ENCODE assay signal across 1 cellular context in the genomic region with DNA sequence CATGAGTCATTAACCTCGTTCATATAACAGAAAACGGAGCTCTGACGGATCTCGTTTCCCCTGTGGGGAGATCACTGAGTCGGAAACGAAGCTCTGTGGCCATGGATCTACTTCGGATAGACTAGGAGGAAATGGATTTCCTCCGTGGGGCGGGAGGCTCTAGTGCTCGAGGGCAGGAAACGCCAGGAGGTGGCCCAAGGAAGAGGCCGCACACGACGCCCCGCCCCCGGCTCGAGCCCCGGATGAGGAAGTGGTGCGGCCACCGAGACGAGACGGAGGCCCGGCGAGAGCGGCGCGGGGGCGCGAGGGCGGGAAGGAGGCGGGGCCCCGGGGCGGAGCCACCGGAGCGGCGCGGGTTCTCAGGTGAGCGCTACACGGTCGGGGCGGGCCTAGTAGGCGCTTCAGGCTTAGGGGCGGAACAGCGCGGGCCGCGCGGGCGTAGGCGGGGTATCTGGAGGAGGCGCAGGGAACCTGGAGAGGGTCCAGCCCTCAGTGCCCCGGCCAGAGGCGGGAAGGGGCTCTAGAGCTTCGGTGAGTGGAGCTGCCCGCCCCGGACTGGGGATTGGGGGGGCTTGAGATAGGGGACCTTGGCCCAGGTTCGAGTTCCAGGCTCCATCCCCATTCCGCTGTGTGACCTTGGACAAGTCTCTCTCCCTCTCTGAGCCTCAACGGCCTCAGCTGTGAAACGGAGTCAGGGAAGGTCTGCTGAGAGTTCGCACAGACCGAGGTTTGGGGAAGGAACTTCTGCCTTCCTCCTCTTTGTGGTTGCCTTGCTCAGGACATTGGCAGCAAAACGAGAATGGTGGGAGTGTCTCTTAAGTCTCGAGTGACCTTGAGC.
TF ChIP-seq lines count a peak whose summit lies in the region.

A gene (plus strand): TSS at position 386 of the 838 bp plus-strand sequence. CDS start 903 bp downstream, outside the sequence.

TF ChIP-seq in K562, 482 proteins besides CTCF, POLR2A, EP300 and RAD21 (continued from another document and continues in another):
- TF ChIP-seq, protein P1, sequence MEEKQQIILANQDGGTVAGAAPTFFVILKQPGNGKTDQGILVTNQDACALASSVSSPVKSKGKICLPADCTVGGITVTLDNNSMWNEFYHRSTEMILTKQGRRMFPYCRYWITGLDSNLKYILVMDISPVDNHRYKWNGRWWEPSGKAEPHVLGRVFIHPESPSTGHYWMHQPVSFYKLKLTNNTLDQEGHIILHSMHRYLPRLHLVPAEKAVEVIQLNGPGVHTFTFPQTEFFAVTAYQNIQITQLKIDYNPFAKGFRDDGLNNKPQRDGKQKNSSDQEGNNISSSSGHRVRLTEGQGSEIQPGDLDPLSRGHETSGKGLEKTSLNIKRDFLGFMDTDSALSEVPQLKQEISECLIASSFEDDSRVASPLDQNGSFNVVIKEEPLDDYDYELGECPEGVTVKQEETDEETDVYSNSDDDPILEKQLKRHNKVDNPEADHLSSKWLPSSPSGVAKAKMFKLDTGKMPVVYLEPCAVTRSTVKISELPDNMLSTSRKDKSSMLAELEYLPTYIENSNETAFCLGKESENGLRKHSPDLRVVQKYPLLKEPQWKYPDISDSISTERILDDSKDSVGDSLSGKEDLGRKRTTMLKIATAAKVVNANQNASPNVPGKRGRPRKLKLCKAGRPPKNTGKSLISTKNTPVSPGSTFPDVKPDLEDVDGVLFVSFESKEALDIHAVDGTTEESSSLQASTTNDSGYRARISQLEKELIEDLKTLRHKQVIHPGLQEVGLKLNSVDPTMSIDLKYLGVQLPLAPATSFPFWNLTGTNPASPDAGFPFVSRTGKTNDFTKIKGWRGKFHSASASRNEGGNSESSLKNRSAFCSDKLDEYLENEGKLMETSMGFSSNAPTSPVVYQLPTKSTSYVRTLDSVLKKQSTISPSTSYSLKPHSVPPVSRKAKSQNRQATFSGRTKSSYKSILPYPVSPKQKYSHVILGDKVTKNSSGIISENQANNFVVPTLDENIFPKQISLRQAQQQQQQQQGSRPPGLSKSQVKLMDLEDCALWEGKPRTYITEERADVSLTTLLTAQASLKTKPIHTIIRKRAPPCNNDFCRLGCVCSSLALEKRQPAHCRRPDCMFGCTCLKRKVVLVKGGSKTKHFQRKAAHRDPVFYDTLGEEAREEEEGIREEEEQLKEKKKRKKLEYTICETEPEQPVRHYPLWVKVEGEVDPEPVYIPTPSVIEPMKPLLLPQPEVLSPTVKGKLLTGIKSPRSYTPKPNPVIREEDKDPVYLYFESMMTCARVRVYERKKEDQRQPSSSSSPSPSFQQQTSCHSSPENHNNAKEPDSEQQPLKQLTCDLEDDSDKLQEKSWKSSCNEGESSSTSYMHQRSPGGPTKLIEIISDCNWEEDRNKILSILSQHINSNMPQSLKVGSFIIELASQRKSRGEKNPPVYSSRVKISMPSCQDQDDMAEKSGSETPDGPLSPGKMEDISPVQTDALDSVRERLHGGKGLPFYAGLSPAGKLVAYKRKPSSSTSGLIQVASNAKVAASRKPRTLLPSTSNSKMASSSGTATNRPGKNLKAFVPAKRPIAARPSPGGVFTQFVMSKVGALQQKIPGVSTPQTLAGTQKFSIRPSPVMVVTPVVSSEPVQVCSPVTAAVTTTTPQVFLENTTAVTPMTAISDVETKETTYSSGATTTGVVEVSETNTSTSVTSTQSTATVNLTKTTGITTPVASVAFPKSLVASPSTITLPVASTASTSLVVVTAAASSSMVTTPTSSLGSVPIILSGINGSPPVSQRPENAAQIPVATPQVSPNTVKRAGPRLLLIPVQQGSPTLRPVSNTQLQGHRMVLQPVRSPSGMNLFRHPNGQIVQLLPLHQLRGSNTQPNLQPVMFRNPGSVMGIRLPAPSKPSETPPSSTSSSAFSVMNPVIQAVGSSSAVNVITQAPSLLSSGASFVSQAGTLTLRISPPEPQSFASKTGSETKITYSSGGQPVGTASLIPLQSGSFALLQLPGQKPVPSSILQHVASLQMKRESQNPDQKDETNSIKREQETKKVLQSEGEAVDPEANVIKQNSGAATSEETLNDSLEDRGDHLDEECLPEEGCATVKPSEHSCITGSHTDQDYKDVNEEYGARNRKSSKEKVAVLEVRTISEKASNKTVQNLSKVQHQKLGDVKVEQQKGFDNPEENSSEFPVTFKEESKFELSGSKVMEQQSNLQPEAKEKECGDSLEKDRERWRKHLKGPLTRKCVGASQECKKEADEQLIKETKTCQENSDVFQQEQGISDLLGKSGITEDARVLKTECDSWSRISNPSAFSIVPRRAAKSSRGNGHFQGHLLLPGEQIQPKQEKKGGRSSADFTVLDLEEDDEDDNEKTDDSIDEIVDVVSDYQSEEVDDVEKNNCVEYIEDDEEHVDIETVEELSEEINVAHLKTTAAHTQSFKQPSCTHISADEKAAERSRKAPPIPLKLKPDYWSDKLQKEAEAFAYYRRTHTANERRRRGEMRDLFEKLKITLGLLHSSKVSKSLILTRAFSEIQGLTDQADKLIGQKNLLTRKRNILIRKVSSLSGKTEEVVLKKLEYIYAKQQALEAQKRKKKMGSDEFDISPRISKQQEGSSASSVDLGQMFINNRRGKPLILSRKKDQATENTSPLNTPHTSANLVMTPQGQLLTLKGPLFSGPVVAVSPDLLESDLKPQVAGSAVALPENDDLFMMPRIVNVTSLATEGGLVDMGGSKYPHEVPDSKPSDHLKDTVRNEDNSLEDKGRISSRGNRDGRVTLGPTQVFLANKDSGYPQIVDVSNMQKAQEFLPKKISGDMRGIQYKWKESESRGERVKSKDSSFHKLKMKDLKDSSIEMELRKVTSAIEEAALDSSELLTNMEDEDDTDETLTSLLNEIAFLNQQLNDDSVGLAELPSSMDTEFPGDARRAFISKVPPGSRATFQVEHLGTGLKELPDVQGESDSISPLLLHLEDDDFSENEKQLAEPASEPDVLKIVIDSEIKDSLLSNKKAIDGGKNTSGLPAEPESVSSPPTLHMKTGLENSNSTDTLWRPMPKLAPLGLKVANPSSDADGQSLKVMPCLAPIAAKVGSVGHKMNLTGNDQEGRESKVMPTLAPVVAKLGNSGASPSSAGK (IDR thresholded peaks at IDR 0.05): peak; percentile 80
- TF ChIP-seq, protein P2, sequence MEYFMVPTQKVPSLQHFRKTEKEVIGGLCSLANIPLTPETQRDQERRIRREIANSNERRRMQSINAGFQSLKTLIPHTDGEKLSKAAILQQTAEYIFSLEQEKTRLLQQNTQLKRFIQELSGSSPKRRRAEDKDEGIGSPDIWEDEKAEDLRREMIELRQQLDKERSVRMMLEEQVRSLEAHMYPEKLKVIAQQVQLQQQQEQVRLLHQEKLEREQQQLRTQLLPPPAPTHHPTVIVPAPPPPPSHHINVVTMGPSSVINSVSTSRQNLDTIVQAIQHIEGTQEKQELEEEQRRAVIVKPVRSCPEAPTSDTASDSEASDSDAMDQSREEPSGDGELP (CRISPR knock-in tag; IDR thresholded peaks at IDR 0.05; ENCODE audit: borderline replicate concordance): peak; percentile 53; the same call in 1 of the 2 replicates
- TF ChIP-seq NBN (IDR thresholded peaks at IDR 0.05; ENCODE audit: low read depth) (peak; percentile 66), SMARCA5 (IDR thresholded peaks at IDR 0.05) (peak; percentile 97), HDAC1 (IDR thresholded peaks at IDR 0.05) (peak in 1 of 2 experiments; percentile 60; a peak in 1 of 4 replicates), POLR2G (IDR thresholded peaks at IDR 0.05; ENCODE audit: low read depth, low read length) (peak; percentile 89), ZKSCAN1 (IDR thresholded peaks at IDR 0.05; ENCODE audit: low read depth, low read length) (0 out of 2 replicates have a peak, but pooled peaks have one; percentile 35), RBM39 (optimal IDR thresholded peaks at IDR 0.05; ENCODE audit: low read depth, low read length) (no peak), ZNF785 (CRISPR knock-in tag; IDR thresholded peaks at IDR 0.05) (no peak), SP2 (IDR thresholded peaks at IDR 0.05; ENCODE audit: extremely low read depth, low read depth, low read length, poor library complexity, severe bottlenecking) (peak; percentile 74), CBX1 (IDR thresholded peaks at IDR 0.05; ENCODE audit: low read depth) (peak; percentile 91; the same call in 1 of the 2 replicates), NRF1 (conservative IDR thresholded peaks at IDR 0.05 in 1 of 2, IDR thresholded peaks at IDR 0.05 in 1 of 2) (peak; percentile 85 to 87), ELF4 (CRISPR knock-in tag; IDR thresholded peaks at IDR 0.05) (0 out of 2 replicates have a peak, but pooled peaks have one; percentile 38), CAMTA2 (CRISPR knock-in tag; conservative IDR thresholded peaks at IDR 0.05) (no peak), SPI1 (IDR thresholded peaks at IDR 0.05; ENCODE audit: borderline replicate concordance, low read depth, low read length) (peak; percentile 99), POLR2AphosphoS5 (IDR thresholded peaks at IDR 0.05; ENCODE audit: control insufficient read depth, insufficient read depth, low read depth, low read length) (peak; percentile 80), RBBP5 (IDR thresholded peaks at IDR 0.05; ENCODE audit: borderline replicate concordance, insufficient read depth, low read length, poor library complexity, severe bottlenecking) (peak; percentile 77), TAF9B (IDR thresholded peaks at IDR 0.05; ENCODE audit: partially characterized antibody) (peak; percentile 77), ZFX (CRISPR knock-in tag; IDR thresholded peaks at IDR 0.05) (peak; percentile 95), ZNF75A (CRISPR knock-in tag; IDR thresholded peaks at IDR 0.05) (no peak), BCOR (IDR thresholded peaks at IDR 0.05) (peak; percentile 99), SMAD4 (CRISPR knock-in tag; conservative IDR thresholded peaks at IDR 0.05) (peak; percentile 10; the same call in 1 of the 2 replicates), RBM22 (IDR thresholded peaks at IDR 0.05; ENCODE audit: low read depth, low read length, poor library complexity, severe bottlenecking) (no peak), ZNF24 (IDR thresholded peaks at IDR 0.05) (no peak), GABPA (tag; conservative IDR thresholded peaks at IDR 0.05; ENCODE audit: low read depth) (peak; percentile 82), NCOR1 (IDR thresholded peaks at IDR 0.05) (peak; percentile 35; the same call in 1 of the 2 replicates), FOSL1 (tag; conservative IDR thresholded peaks at IDR 0.05) (peak; percentile 65), ADNP (tag; IDR thresholded peaks at IDR 0.05) (peak; percentile 82), RB1 (IDR thresholded peaks at IDR 0.05; ENCODE audit: low read depth) (peak; percentile 79), RBFOX2 (IDR thresholded peaks at IDR 0.05; ENCODE audit: low read depth, low read length) (peak; percentile 95), CCNT2 (IDR thresholded peaks at IDR 0.05; ENCODE audit: borderline replicate concordance, extremely low read depth, insufficient read length, low read depth, low read length) (peak; percentile 90)
- TF ChIP-seq, protein P3, sequence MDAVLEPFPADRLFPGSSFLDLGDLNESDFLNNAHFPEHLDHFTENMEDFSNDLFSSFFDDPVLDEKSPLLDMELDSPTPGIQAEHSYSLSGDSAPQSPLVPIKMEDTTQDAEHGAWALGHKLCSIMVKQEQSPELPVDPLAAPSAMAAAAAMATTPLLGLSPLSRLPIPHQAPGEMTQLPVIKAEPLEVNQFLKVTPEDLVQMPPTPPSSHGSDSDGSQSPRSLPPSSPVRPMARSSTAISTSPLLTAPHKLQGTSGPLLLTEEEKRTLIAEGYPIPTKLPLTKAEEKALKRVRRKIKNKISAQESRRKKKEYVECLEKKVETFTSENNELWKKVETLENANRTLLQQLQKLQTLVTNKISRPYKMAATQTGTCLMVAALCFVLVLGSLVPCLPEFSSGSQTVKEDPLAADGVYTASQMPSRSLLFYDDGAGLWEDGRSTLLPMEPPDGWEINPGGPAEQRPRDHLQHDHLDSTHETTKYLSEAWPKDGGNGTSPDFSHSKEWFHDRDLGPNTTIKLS (IDR thresholded peaks at IDR 0.05; ENCODE audit: borderline replicate concordance, low read depth): peak; percentile 27; the same call in 1 of the 2 replicates
- TF ChIP-seq, protein P4, sequence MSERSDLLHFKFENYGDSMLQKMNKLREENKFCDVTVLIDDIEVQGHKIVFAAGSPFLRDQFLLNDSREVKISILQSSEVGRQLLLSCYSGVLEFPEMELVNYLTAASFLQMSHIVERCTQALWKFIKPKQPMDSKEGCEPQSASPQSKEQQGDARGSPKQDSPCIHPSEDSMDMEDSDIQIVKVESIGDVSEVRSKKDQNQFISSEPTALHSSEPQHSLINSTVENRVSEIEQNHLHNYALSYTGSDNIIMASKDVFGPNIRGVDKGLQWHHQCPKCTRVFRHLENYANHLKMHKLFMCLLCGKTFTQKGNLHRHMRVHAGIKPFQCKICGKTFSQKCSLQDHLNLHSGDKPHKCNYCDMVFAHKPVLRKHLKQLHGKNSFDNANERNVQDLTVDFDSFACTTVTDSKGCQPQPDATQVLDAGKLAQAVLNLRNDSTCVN (CRISPR knock-in tag; IDR thresholded peaks at IDR 0.05): no peak
- TF ChIP-seq, protein P5, sequence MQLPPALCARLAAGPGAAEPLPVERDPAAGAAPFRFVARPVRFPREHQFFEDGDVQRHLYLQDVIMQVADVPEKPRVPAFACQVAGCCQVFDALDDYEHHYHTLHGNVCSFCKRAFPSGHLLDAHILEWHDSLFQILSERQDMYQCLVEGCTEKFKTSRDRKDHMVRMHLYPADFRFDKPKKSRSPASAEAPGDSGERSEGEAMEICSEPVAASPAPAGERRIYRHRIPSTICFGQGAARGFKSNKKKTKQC (CRISPR knock-in tag; IDR thresholded peaks at IDR 0.05): 0 out of 2 replicates have a peak, but pooled peaks have one; percentile 39
- TF ChIP-seq, protein P6, sequence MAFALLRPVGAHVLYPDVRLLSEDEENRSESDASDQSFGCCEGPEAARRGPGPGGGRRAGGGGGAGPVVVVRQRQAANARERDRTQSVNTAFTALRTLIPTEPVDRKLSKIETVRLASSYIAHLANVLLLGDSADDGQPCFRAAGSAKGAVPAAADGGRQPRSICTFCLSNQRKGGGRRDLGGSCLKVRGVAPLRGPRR (CRISPR knock-in tag; IDR thresholded peaks at IDR 0.05): no peak
- TF ChIP-seq, protein P7, sequence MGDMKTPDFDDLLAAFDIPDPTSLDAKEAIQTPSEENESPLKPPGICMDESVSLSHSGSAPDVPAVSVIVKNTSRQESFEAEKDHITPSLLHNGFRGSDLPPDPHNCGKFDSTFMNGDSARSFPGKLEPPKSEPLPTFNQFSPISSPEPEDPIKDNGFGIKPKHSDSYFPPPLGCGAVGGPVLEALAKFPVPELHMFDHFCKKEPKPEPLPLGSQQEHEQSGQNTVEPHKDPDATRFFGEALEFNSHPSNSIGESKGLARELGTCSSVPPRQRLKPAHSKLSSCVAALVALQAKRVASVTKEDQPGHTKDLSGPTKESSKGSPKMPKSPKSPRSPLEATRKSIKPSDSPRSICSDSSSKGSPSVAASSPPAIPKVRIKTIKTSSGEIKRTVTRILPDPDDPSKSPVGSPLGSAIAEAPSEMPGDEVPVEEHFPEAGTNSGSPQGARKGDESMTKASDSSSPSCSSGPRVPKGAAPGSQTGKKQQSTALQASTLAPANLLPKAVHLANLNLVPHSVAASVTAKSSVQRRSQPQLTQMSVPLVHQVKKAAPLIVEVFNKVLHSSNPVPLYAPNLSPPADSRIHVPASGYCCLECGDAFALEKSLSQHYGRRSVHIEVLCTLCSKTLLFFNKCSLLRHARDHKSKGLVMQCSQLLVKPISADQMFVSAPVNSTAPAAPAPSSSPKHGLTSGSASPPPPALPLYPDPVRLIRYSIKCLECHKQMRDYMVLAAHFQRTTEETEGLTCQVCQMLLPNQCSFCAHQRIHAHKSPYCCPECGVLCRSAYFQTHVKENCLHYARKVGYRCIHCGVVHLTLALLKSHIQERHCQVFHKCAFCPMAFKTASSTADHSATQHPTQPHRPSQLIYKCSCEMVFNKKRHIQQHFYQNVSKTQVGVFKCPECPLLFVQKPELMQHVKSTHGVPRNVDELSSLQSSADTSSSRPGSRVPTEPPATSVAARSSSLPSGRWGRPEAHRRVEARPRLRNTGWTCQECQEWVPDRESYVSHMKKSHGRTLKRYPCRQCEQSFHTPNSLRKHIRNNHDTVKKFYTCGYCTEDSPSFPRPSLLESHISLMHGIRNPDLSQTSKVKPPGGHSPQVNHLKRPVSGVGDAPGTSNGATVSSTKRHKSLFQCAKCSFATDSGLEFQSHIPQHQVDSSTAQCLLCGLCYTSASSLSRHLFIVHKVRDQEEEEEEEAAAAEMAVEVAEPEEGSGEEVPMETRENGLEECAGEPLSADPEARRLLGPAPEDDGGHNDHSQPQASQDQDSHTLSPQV (IDR thresholded peaks at IDR 0.05): peak; percentile 5
